33 cellular contexts compared by ENCODE assay signal in the genomic region with DNA sequence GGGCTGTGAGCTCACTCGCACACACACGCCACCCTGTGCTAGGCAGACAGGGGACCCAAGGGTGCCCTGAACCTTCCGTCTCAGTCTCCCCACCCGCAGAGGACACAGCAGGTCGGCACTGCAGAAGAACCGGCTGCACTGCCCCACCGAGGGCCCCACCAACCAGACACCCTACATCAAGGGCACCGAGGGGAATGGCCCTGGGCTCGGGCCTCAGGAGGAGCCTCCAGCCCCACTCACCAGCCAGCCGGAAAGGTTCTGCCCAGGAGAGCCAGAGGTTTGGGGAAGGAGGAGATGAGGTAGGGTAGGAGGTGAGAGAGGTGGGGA.
"Had no signal": no experiment of that assay in that cellular context is flagged by ENCODE, and none has a peak within 500 bp of the region (broad histone marks: within the 10 kb centered on the region; RNA-seq: fewer than 3 reads in every experiment).

No MANE protein-coding gene starts in this region.

- H3K4me3 Mint-ChIP-seq: activated B cell treated with CpG ODN at 0.5 μM for 24 hours; activated CD4-positive, alpha-beta memory T cell treated with anti-CD3 and anti-CD28 coated beads for 36 hours; activated CD8-positive, alpha-beta memory T cell treated with anti-CD3 and anti-CD28 coated beads, Interleukin-2, amount 10 ng/mL, durations not matched to agents 7 days and 5 days; activated CD8-positive, alpha-beta T cell treated with anti-CD3 and anti-CD28 coated beads, Interleukin-2, amount 10 ng/mL, durations not matched to agents 7 days and 5 days; activated naive CD4-positive, alpha-beta T cell treated with anti-CD3 and anti-CD28 coated beads, Interleukin-2, amount 10 ng/mL, durations not matched to agents 7 days and 5 days; activated naive CD8-positive, alpha-beta T cell; activated T-helper 1 cell treated with anti-CD3 and anti-CD28 coated beads, Interleukin-12 subunit alpha, Interleukin-12 subunit beta, Interleukin-2, Interleukin-4 antibody, amounts not matched to agents 30 ng/mL and 10 ng/mL and 1 ng/mL, durations not matched to agents 14 hours and 24 hours and 36 hours; effector memory CD8-positive, alpha-beta T cell; T-helper 17 cell; T-helper 2 cell treated with Interferon-gamma antibody and Interleukin-4, amounts not matched to agents 5 μg/mL and 100 μg/mL, for 36 hours had no signal

- H3K27ac ChIP-seq: epithelial cell of prostate, esophagus squamous epithelium, gastroesophageal sphincter, WERI-Rb-1 had no signal

- H3K27me3 Mint-ChIP-seq: activated B cell treated with CpG ODN at 0.5 μM for 24 hours; activated CD4-positive, alpha-beta memory T cell treated with anti-CD3 and anti-CD28 coated beads for 36 hours had no signal

- DNase-seq: activated B cell treated with CpG ODN at 0.5 μM for 24 hours; activated CD4-positive, alpha-beta memory T cell treated with anti-CD3 and anti-CD28 coated beads for 36 hours; activated CD4-positive, alpha-beta T cell treated with anti-CD3 and anti-CD28 coated beads for 48 hours; activated CD4-positive, alpha-beta T cell treated with anti-CD3 and anti-CD28 coated beads, Interleukin-2, amount 50 U/mL, for 1 hour; activated CD8-positive, alpha-beta memory T cell treated with anti-CD3 and anti-CD28 coated beads, Interleukin-2, amount 10 ng/mL, durations not matched to agents 7 days and 5 days; activated CD8-positive, alpha-beta memory T cell treated with anti-CD3 and anti-CD28 coated beads, Interleukin-2, amount 50 U/mL, for 4 hours; activated CD8-positive, alpha-beta T cell treated with anti-CD3 and anti-CD28 coated beads, Interleukin-2, amount 10 ng/mL, durations not matched to agents 7 days and 5 days; activated effector memory CD4-positive, alpha-beta T cell treated with anti-CD3 and anti-CD28 coated beads, Interleukin-2, amount 50 U/mL, for 16 hours; activated naive CD4-positive, alpha-beta T cell treated with anti-CD3 and anti-CD28 coated beads, Interleukin-2, amount 10 ng/mL, durations not matched to agents 7 days and 5 days; activated T-cell treated with anti-CD3 and anti-CD28 coated beads, Interleukin-2, amount 50 U/mL, for 1 hour; activated T-cell treated with anti-CD3 and anti-CD28 coated beads, Interleukin-2, amount 50 U/mL, for 48 hours; amniotic stem cell; anterior cingulate cortex; caudate nucleus; cortex of kidney; dermis blood vessel endothelial cell; effector CD4-positive, alpha-beta T cell; effector memory CD8-positive, alpha-beta T cell; esophagus squamous epithelium; foreskin melanocyte; T-helper 1 cell; T-helper 17 cell; T1000; WERI-Rb-1 had no signal

- H3K4me1 ChIP-seq: esophagus squamous epithelium, gastroesophageal sphincter had no signal

- ATAC-seq: activated CD4-positive, CD25-positive, alpha-beta regulatory T cell treated with anti-CD3 and anti-CD28 coated beads, Interleukin-2, amount 50 U/mL, for 24 hours; activated CD8-positive, alpha-beta memory T cell treated with anti-CD3 and anti-CD28 coated beads, Interleukin-2, amount 10 ng/mL, durations not matched to agents 7 days and 5 days; activated CD8-positive, alpha-beta T cell treated with anti-CD3 and anti-CD28 coated beads, Interleukin-2, amount 10 ng/mL, durations not matched to agents 7 days and 5 days; effector memory CD8-positive, alpha-beta T cell; gastroesophageal sphincter; T-helper 17 cell had no signal

- H3K27ac Mint-ChIP-seq: activated B cell treated with CpG ODN at 0.5 μM for 24 hours; activated CD4-positive, alpha-beta memory T cell treated with anti-CD3 and anti-CD28 coated beads for 36 hours; activated CD8-positive, alpha-beta memory T cell treated with anti-CD3 and anti-CD28 coated beads, Interleukin-2, amount 10 ng/mL, durations not matched to agents 7 days and 5 days; activated CD8-positive, alpha-beta T cell treated with anti-CD3 and anti-CD28 coated beads, Interleukin-2, amount 10 ng/mL, durations not matched to agents 7 days and 5 days; activated naive CD4-positive, alpha-beta T cell treated with anti-CD3 and anti-CD28 coated beads, Interleukin-2, amount 10 ng/mL, durations not matched to agents 7 days and 5 days; activated naive CD8-positive, alpha-beta T cell; activated T-helper 1 cell treated with anti-CD3 and anti-CD28 coated beads, Interleukin-12 subunit alpha, Interleukin-12 subunit beta, Interleukin-2, Interleukin-4 antibody, amounts not matched to agents 30 ng/mL and 10 ng/mL and 1 ng/mL, durations not matched to agents 14 hours and 24 hours and 36 hours; activated T-helper 2 cell treated with anti-CD3 and anti-CD28 coated beads, Interferon-gamma antibody, Interleukin-2, Interleukin-4, amounts not matched to agents 10 μg/mL and 5 μg/mL and 100 μg/mL, durations not matched to agents 14 hours and 24 hours and 36 hours; effector memory CD8-positive, alpha-beta T cell; T-helper 17 cell; T-helper 2 cell treated with Interferon-gamma antibody and Interleukin-4, amounts not matched to agents 5 μg/mL and 100 μg/mL, for 36 hours had no signal

- H3K9me3 ChIP-seq: esophagus squamous epithelium had no signal

- H3K36me3 Mint-ChIP-seq: activated CD4-positive, alpha-beta memory T cell treated with anti-CD3 and anti-CD28 coated beads for 36 hours; activated CD8-positive, alpha-beta memory T cell treated with anti-CD3 and anti-CD28 coated beads, Interleukin-2, amount 10 ng/mL, durations not matched to agents 7 days and 5 days; activated naive CD4-positive, alpha-beta T cell treated with anti-CD3 and anti-CD28 coated beads, Interleukin-2, amount 10 ng/mL, durations not matched to agents 7 days and 5 days; activated naive CD8-positive, alpha-beta T cell had no signal

- H3K4me3 ChIP-seq: esophagus squamous epithelium, gastroesophageal sphincter had no signal

- H3K4me1 Mint-ChIP-seq: activated B cell treated with CpG ODN at 0.5 μM for 24 hours; activated CD8-positive, alpha-beta memory T cell treated with anti-CD3 and anti-CD28 coated beads, Interleukin-2, amount 10 ng/mL, durations not matched to agents 7 days and 5 days; activated naive CD4-positive, alpha-beta T cell treated with anti-CD3 and anti-CD28 coated beads, Interleukin-2, amount 10 ng/mL, durations not matched to agents 7 days and 5 days; T-helper 17 cell had no signal

- H3K9me3 Mint-ChIP-seq: activated B cell treated with CpG ODN at 0.5 μM for 24 hours; activated CD4-positive, alpha-beta memory T cell treated with anti-CD3 and anti-CD28 coated beads for 36 hours; activated naive CD4-positive, alpha-beta T cell treated with anti-CD3 and anti-CD28 coated beads, Interleukin-2, amount 10 ng/mL, durations not matched to agents 7 days and 5 days; activated T-helper 1 cell treated with anti-CD3 and anti-CD28 coated beads, Interleukin-12 subunit alpha, Interleukin-12 subunit beta, Interleukin-2, Interleukin-4 antibody, amounts not matched to agents 30 ng/mL and 10 ng/mL and 1 ng/mL, durations not matched to agents 14 hours and 24 hours and 36 hours; activated T-helper 2 cell treated with anti-CD3 and anti-CD28 coated beads, Interferon-gamma antibody, Interleukin-2, Interleukin-4, amounts not matched to agents 10 μg/mL and 5 μg/mL and 100 μg/mL, durations not matched to agents 14 hours and 24 hours and 36 hours; effector memory CD8-positive, alpha-beta T cell; T-helper 2 cell treated with Interferon-gamma antibody and Interleukin-4, amounts not matched to agents 5 μg/mL and 100 μg/mL, for 36 hours had no signal

- FAIRE-seq: astrocyte, colon had no signal

- H3K36me3 ChIP-seq: esophagus squamous epithelium, gastroesophageal sphincter, WERI-Rb-1 had no signal
